8 cellular contexts compared by ENCODE assay signal in genomic region chr1:178527117-178527516, GRCh38. TPM values are rescaled to one million over a fixed set of nuclear protein-coding genes. Genes with fewer than 3 reads are reported as not detected.
"Had no signal": no experiment of that assay in that cellular context is flagged by ENCODE, and none has a peak within 500 bp of the region (broad histone marks: within the 10 kb centered on the region; RNA-seq: fewer than 3 reads in every experiment).

No MANE protein-coding gene starts in this region.

- H3K27me3 Mint-ChIP-seq: IgD-negative memory B cell had no signal

- H3K36me3 Mint-ChIP-seq: IgD-negative memory B cell had no signal

- DNase-seq: GM23248, H9, HCEC 1CT, KG1 had no signal

- H3K4me1 Mint-ChIP-seq: H9 had no signal

- H3K9me3 Mint-ChIP-seq: H9, IgD-negative memory B cell had no signal

- H3K4me3 Mint-ChIP-seq: H9 had no signal

- H3K27ac Mint-ChIP-seq: H9, IgD-negative memory B cell had no signal

- ATAC-seq: HepG2 had no signal

RNA-seq across cellular contexts. Expression of gene TEX35, which starts 14.2 kb away (rescaled TPM):
- total RNA-seq: GM23248, H1, H9, HepG2, HT1080 had no signal
- polyA plus RNA-seq: GM23248, HepG2, IgD-negative memory B cell had no signal

RNA-seq across cellular contexts. Expression of gene CLEC20A, which starts 30.4 kb away (rescaled TPM):
- total RNA-seq: GM23248, H1, H9, HepG2, HT1080 had no signal
- polyA plus RNA-seq: GM23248, H1, HepG2 had no signal
